In genomic region chr3:186524616-186525015, GRCh38 we compare ENCODE assay signal across 1 cellular context.
TF ChIP-seq lines count a peak whose summit lies in the region.

No MANE protein-coding gene starts in this region.

TF ChIP-seq in GM12878, 131 proteins besides CTCF, POLR2A, EP300 and RAD21:
- TF ChIP-seq BACH1 (IDR thresholded peaks at IDR 0.05; ENCODE audit: borderline replicate concordance) (no peak), NR2C2 (IDR thresholded peaks at IDR 0.05; ENCODE audit: borderline replicate concordance, control insufficient read depth, insufficient read length, low read depth) (no peak), SUPT20H (IDR thresholded peaks at IDR 0.05; ENCODE audit: borderline replicate concordance, control insufficient read depth, low read depth, low read length) (no peak), TAF1 (IDR thresholded peaks at IDR 0.05; ENCODE audit: borderline replicate concordance, low read depth, low read length) (no peak), CREB1 (IDR thresholded peaks at IDR 0.05; ENCODE audit: low read depth) (no peak), ZNF592 (IDR thresholded peaks at IDR 0.05) (no peak), BRCA1 (IDR thresholded peaks at IDR 0.05; ENCODE audit: low read depth, low read length) (no peak), SREBF2 (IDR thresholded peaks at IDR 0.05; ENCODE audit: low read length) (no peak), NBN (IDR thresholded peaks at IDR 0.05) (0 out of 2 replicates have a peak, but pooled peaks have one; percentile 16), E4F1 (IDR thresholded peaks at IDR 0.05; ENCODE audit: borderline replicate concordance, partially characterized antibody) (no peak), MLLT1 (IDR thresholded peaks at IDR 0.05) (0 out of 2 replicates have a peak, but pooled peaks have one; percentile 31)
